In genomic region chrX:7073336-7073735, GRCh38 we compare ENCODE assay signal across 27 cellular contexts.
"Had no signal": no experiment of that assay in that cellular context is flagged by ENCODE, and none has a peak within 500 bp of the region (broad histone marks: within the 10 kb centered on the region; RNA-seq: fewer than 3 reads in every experiment).

No MANE protein-coding gene starts in this region.

- H3K27ac ChIP-seq: gastrocnemius medialis, neural progenitor cell, thoracic aorta, upper lobe of left lung, WERI-Rb-1 had no signal

- H2AFZ ChIP-seq: neural progenitor cell had no signal

- H3K4me2 ChIP-seq: neural progenitor cell had no signal

- H3K36me3 ChIP-seq: gastrocnemius medialis, neural progenitor cell, right lobe of liver, thoracic aorta had no signal

- H3K4me1 ChIP-seq: gastrocnemius medialis, neural progenitor cell had no signal

- H3K27me3 ChIP-seq: body of pancreas, gastrocnemius medialis, neural progenitor cell, right lobe of liver, upper lobe of left lung had no signal

- ATAC-seq: activated CD4-positive, CD25-positive, alpha-beta regulatory T cell treated with anti-CD3 and anti-CD28 coated beads, Interleukin-2, amount 50 U/mL, for 24 hours; body of pancreas; gastrocnemius medialis; left cardiac atrium; naive thymus-derived CD8-positive, alpha-beta T cell; stimulated activated naive CD8-positive, alpha-beta T cell treated with anti-CD3 and anti-CD28 coated beads, Interleukin-15, Interleukin-2, amounts not matched to agents 100 U/mL and 50 U/mL, for 24 hours had no signal

- FAIRE-seq: colon, endometrium, TTC549 had no signal

- H3K4me3 ChIP-seq: body of pancreas, gastrocnemius medialis, neural progenitor cell, right lobe of liver, thoracic aorta, upper lobe of left lung had no signal

- H3K9me3 ChIP-seq: body of pancreas, gastrocnemius medialis, right lobe of liver, thoracic aorta, upper lobe of left lung had no signal

- DNase-seq: activated CD4-positive, alpha-beta T cell treated with anti-CD3 and anti-CD28 coated beads for 48 hours; activated CD4-positive, alpha-beta T cell treated with anti-CD3 and anti-CD28 coated beads, Interleukin-2, amount 50 U/mL, for 48 hours; activated CD8-positive, alpha-beta memory T cell treated with anti-CD3 and anti-CD28 coated beads, Interleukin-2, amount 50 U/mL, for 48 hours; activated gamma-delta T cell; activated T-cell treated with anti-CD3 and anti-CD28 coated beads, Interleukin-2, amount 50 U/mL, for 24 hours; anterior cingulate cortex; body of pancreas; effector CD8-positive, alpha-beta T cell; gastrocnemius medialis; glutamatergic neuron; islet precursor cell; left cardiac atrium; mammary epithelial cell; naive thymus-derived CD8-positive, alpha-beta T cell; occipital lobe; right lobe of liver; stimulated activated CD4-positive, alpha-beta T cell treated with anti-CD3 and anti-CD28 coated beads, Interleukin-2, amount 100 ng/mL, for 48 hours; stimulated activated naive CD8-positive, alpha-beta T cell treated with anti-CD3 and anti-CD28 coated beads, Interleukin-15, Interleukin-2, amounts not matched to agents 100 U/mL and 50 U/mL, for 24 hours; T-helper 9 cell; upper lobe of left lung; WERI-Rb-1 had no signal

- H3K9ac ChIP-seq: neural progenitor cell had no signal
